In the genomic region with DNA sequence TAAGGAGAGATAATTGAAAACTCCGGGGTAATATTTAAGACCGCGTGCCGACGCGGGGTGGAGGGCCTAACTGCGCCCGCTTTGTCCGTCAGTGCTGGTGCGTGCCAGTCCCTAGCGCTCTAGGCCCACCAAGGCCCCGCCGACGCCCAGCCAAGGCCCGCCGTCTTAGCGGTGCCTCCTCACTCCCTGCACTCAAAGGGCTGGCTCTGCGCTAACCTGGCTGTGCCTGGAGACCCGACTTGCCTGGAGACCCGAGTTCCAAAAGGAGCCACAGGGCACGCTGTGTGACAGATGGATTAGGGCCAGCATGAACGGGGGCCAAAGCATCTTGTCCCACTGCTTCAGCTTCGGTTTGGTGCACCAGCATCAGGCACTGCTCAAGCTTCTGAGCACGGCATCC, we compare ENCODE assay signal across 8 cellular contexts. TPM values are rescaled to one million over a fixed set of nuclear protein-coding genes. Genes with fewer than 3 reads are reported as not detected.
DNase-seq lines count a peak whose midpoint lies in the region; ATAC-seq and TF ChIP-seq lines count a peak whose summit lies in the region.
"Not testable (repeated sequence)": the region's sequence is repeated elsewhere in the genome, so short reads cannot be mapped to it uniquely, and the experiment has no call there.
"Had no signal": no experiment of that assay in that cellular context is flagged by ENCODE, and none has a peak within 500 bp of the region (broad histone marks: within the 10 kb centered on the region; RNA-seq: fewer than 3 reads in every experiment).

No MANE protein-coding gene starts in this region.

- H3F3A ChIP-seq in neural progenitor cell (ENCODE audit: low read depth): not testable (repeated sequence)

- not testable (repeated sequence) for ATAC-seq in T-helper 17 cell

- H3K36me3 ChIP-seq in H7 (replicated peaks; ENCODE audit: control insufficient read depth, insufficient read depth, low read length); endodermal cell (ENCODE audit: control insufficient read depth, insufficient read depth, low read length); neural progenitor cell: not testable (repeated sequence)

- H3K27ac Mint-ChIP-seq in T-helper 17 cell, endodermal cell, neural progenitor cell: not testable (repeated sequence)
- peak overlapping the region; percentile 86 for H3K27ac Mint-ChIP-seq in mesothelial cell of epicardium

- H3K9me3 ChIP-seq in T-helper 17 cell (ENCODE audit: control insufficient read depth, low read length, poor library complexity, severe bottlenecking); endodermal cell (ENCODE audit: control insufficient read depth, low read length); neural progenitor cell (ENCODE audit: low read depth): not testable (repeated sequence)

- H3K4me1 ChIP-seq in endodermal cell (ENCODE audit: control insufficient read depth, insufficient read depth, low read length); neural progenitor cell: not testable (repeated sequence)

- H3K79me2 ChIP-seq in neural progenitor cell (ENCODE audit: low read depth): not testable (repeated sequence)

- H2AFZ ChIP-seq in neural progenitor cell (replicated peaks): not testable (repeated sequence)

- in situ Hi-C loops in G401 (cut with HindIII; ENCODE audit: low sequenced_read_pairs): not testable (repeated sequence)

- H3K36me3 Mint-ChIP-seq in T-helper 17 cell (ENCODE audit: low read depth); endodermal cell (ENCODE audit: low read depth); mesothelial cell of epicardium; neural progenitor cell: not testable (repeated sequence)

- not testable (repeated sequence) for H3K9ac ChIP-seq in endodermal cell (ENCODE audit: extremely low read depth, low read length, poor library complexity, severe bottlenecking); neural progenitor cell

- H3K4me3 Mint-ChIP-seq in T-helper 17 cell (peak overlapping the region; percentile 9), mesothelial cell of epicardium (peak overlapping the region; percentile 66)
- not testable (repeated sequence) for H3K4me3 Mint-ChIP-seq in endodermal cell, neural progenitor cell

- H3K27ac ChIP-seq in endodermal cell (ENCODE audit: low read depth, low read length); neural progenitor cell: not testable (repeated sequence)

- not testable (repeated sequence) for H3K9me3 Mint-ChIP-seq in endodermal cell, mesothelial cell of epicardium, neural progenitor cell

- H3K27me3 Mint-ChIP-seq in T-helper 17 cell (peaks cover 62% of the 10 kb centered on the region), endodermal cell (ENCODE audit: insufficient read depth) (peaks cover 98% of the 10 kb centered on the region), mesothelial cell of epicardium (ENCODE audit: low read depth) (peaks cover 36% of the 10 kb centered on the region), neural progenitor cell (ENCODE audit: insufficient read depth, low read depth) (peaks cover 58% of the 10 kb centered on the region)

- H3K4me1 Mint-ChIP-seq in T-helper 17 cell, endodermal cell, neural progenitor cell: not testable (repeated sequence)
- peaks cover 27% of the 10 kb centered on the region for H3K4me1 Mint-ChIP-seq in mesothelial cell of epicardium

- not testable (repeated sequence) for H3K4me2 ChIP-seq in neural progenitor cell

- H4K20me1 ChIP-seq in neural progenitor cell (ENCODE audit: low read depth): peaks cover 13% of the 10 kb centered on the region

- H3K27me3 ChIP-seq in H7 (ENCODE audit: control insufficient read depth, insufficient read depth, low read length) (peaks cover 43% of the 10 kb centered on the region), endodermal cell (ENCODE audit: control insufficient read depth, insufficient read depth, low read length, poor library complexity, severe bottlenecking) (peaks cover 96% of the 10 kb centered on the region), neural progenitor cell (peaks cover 100% of the 10 kb centered on the region)

- 12 to 19% methylated on average over 7 to 24 of the region's 24 CpGs for WGBS in endodermal cell (ENCODE audit: insufficient coverage in 1 of 2, insufficient read length in 1 of 2), 2 experiments

- DNase-seq in G401 (ENCODE audit: low spot score) (peak; percentile 29), H7 (peak; percentile 57), endodermal cell (peak; percentile 76), iPS-NIHi7 (ENCODE audit: extremely low spot score) (peak; percentile 16), neural progenitor cell (ENCODE audit: low spot score) (peak; percentile 52)
- not testable (repeated sequence) for DNase-seq in T-helper 17 cell; mesothelial cell of epicardium (ENCODE audit: low spot score in 2 of 2, unreplicated experiment in 2 of 2)

- not testable (repeated sequence) for TF ChIP-seq CTCF in endodermal cell (conservative IDR thresholded peaks at IDR 0.05); mesothelial cell of epicardium (IDR thresholded peaks at IDR 0.05; ENCODE audit: unreplicated experiment); neural progenitor cell (IDR thresholded peaks at IDR 0.05)

- not testable (repeated sequence) for H3K4me3 ChIP-seq in H7 (ENCODE audit: insufficient read depth, low read depth, low read length); endodermal cell (ENCODE audit: low read length); neural progenitor cell

RNA-seq across cellular contexts. Expression of gene HOXC4, which starts 53.6 kb away (rescaled TPM):
- 2.5 and 3.9 TPM in 2 replicates for total RNA-seq in G401 (2014; rRNA removed; shearing (Covaris generic))
- total RNA-seq in H7 (2014; rRNA removed; shearing (Covaris generic)): not detected in 2 replicates
- not detected for total RNA-seq in T-helper 17 cell
- not detected for total RNA-seq in endodermal cell
- polyA plus RNA-seq in endodermal cell (2013, experiment 1 of 2): 13.4 TPM
- polyA plus RNA-seq in endodermal cell (2013, experiment 2 of 2): 10.3 TPM
- total RNA-seq in mesothelial cell of epicardium: 67.4 to 73.6 TPM (median 69.4 TPM) in 3 replicates
- not detected in 2 replicates for total RNA-seq in neural progenitor cell (ENCODE audit: low replicate concordance)
- total RNA-seq: HepG2 had no signal
- polyA plus RNA-seq: HepG2 had no signal

Comparison
In these comparisons a context has a peak if more than half of its experiments do, and no peak if none do; other contexts are left out.
1. RNA of gene HOXC4, which starts 53.6 kb away (total RNA-seq): 67.4 to 73.6 TPM in mesothelial cell of epicardium; 2.5 to 3.9 TPM in G401, not detected in H7, not detected in T-helper 17 cell, not detected in endodermal cell and not detected in neural progenitor cell; every median in the first group is over 10 times any median in the second.